ENCODE assay signal across 31 cellular contexts in genomic region chr11:64556044-64556720, GRCh38. TPM values are rescaled to one million over a fixed set of nuclear protein-coding genes. Genes with fewer than 3 reads are reported as not detected.
A peak's percentile ranks its signal among the peaks of the same experiment; 100 is the strongest.
DNase-seq lines count a peak whose midpoint lies in the region; ATAC-seq, FAIRE-seq and TF ChIP-seq lines count a peak whose summit lies in the region.
"Had no signal": no experiment of that assay in that cellular context is flagged by ENCODE, and none has a peak within 500 bp of the region (broad histone marks: within the 10 kb centered on the region; RNA-seq: fewer than 3 reads in every experiment).

No MANE protein-coding gene starts in this region.

- TF ChIP-seq CTCF in A549 (IDR thresholded peaks at IDR 0.05) (no peak), Loucy (conservative IDR thresholded peaks at IDR 0.05; ENCODE audit: low read length) (no peak), kidney (IDR thresholded peaks at IDR 0.05; ENCODE audit: borderline replicate concordance, extremely low read depth, insufficient read depth) (no peak), progenitor cell of endocrine pancreas (IDR thresholded peaks at IDR 0.05; ENCODE audit: unreplicated experiment) (no peak)

- H4K8ac ChIP-seq in mesendoderm (ENCODE audit: low read depth, low read length) = no peak overlapping the region

- no peaks in the 10 kb centered on the region for H3K79me1 ChIP-seq in mesendoderm (ENCODE audit: low read length)

- intact Hi-C loops in kidney (cut with DNase I) = no loop called here

- TF ChIP-seq RAD21 in A549 (conservative IDR thresholded peaks at IDR 0.05 in 1 of 2, IDR thresholded peaks at IDR 0.05 in 1 of 2) = no peak

- H3K9me3 ChIP-seq in A549 (no peaks in the 10 kb centered on the region), Loucy (ENCODE audit: insufficient read depth, low read depth, low read length) (no peaks in the 10 kb centered on the region), kidney (ENCODE audit: control insufficient read depth in 1 of 2, low read length in 2 of 2) (no peaks in the 10 kb centered on the region)
- H3K9me3 ChIP-seq: colonic mucosa, SJCRH30 had no signal

- H2BK5ac ChIP-seq in mesendoderm (ENCODE audit: low read length) = no peak overlapping the region

- POLR2A ChIA-PET in A549 (lab: Yijun Ruan, JAX) = no interaction called here

- H3K23ac ChIP-seq in mesendoderm (ENCODE audit: low read length) = no peak overlapping the region

- H3K9me2 ChIP-seq in Loucy (replicated peaks; ENCODE audit: low read depth, low read length) = no peaks in the 10 kb centered on the region

- ATAC-seq in A549 = no peak
- ATAC-seq in GM19324 (IDR thresholded peaks at IDR 0.05; ENCODE audit: low FRiP score, unreplicated experiment) = no peak
- no peak for ATAC-seq in GM21423 (IDR thresholded peaks at IDR 0.05; ENCODE audit: unreplicated experiment)
- ATAC-seq: activated T-helper 17 cell treated with anti-CD3 and anti-CD28 coated beads, Interleukin-2, amount 50 U/mL, for 72 hours had no signal

- no peak overlapping the region for H3K4ac ChIP-seq in mesendoderm (ENCODE audit: low read depth, low read length)

- peaks cover 15% of the 10 kb centered on the region for H3K4me1 Mint-ChIP-seq in progenitor cell of endocrine pancreas (ENCODE audit: low read depth)
- H3K4me1 Mint-ChIP-seq: activated T-helper 17 cell treated with anti-CD3 and anti-CD28 coated beads, Interleukin-2, amount 50 U/mL, for 72 hours; CD8-positive, alpha-beta memory T cell had no signal

- H3K4me1 ChIP-seq in A549 (peaks cover 27% of the 10 kb centered on the region), Loucy (ENCODE audit: insufficient read depth, low read length, poor library complexity, severe bottlenecking) (peaks cover 22% of the 10 kb centered on the region), kidney (ENCODE audit: control insufficient read depth in 1 of 2, insufficient read depth in 1 of 2, low read depth in 1 of 2, low read length in 2 of 2) (peaks cover 15 to 19% of the 10 kb centered on the region in 2 donors), mesendoderm (ENCODE audit: control insufficient read depth, low read depth, low read length) (peaks cover 4% of the 10 kb centered on the region)
- H3K4me1 ChIP-seq: colonic mucosa, SJCRH30 had no signal

- no peak overlapping the region for H3K18ac ChIP-seq in mesendoderm (ENCODE audit: low read length)

- no peak for DNase-seq in A549 (ENCODE audit: low read depth in 1 of 2, low spot score in 1 of 2)
- peak; percentile 68 for DNase-seq in kidney
- no peak for DNase-seq in progenitor cell of endocrine pancreas (ENCODE audit: low spot score, unreplicated experiment)
- no peak for DNase-seq in NCI-H1436 treated with DMSO at 0.1 percent for 48 hours (lab: John Stamatoyannopoulos, UW)
- no peak for DNase-seq in mesendoderm
- DNase-seq: activated CD4-positive, alpha-beta T cell treated with anti-CD3 and anti-CD28 coated beads for 48 hours; CD8-positive, alpha-beta memory T cell; effector CD8-positive, alpha-beta T cell; NCI-H1417 treated with DMSO at 0.1 percent for 48 hours; NCI-H446; NCI-H748 treated with DMSO at 0.1 percent for 48 hours; nucleus accumbens; SJCRH30; stimulated activated naive B cell treated with anti-CD40 and anti-IgM and Interleukin-4, amounts not matched to agents 10 μg/mL and 1 μg/mL and 100 μg/mL, for 72 hours; SW 1271; T-helper 9 cell had no signal

- H3K9me3 Mint-ChIP-seq in progenitor cell of endocrine pancreas (ENCODE audit: low read depth) = no peaks in the 10 kb centered on the region
- H3K9me3 Mint-ChIP-seq: activated T-helper 17 cell treated with anti-CD3 and anti-CD28 coated beads, Interleukin-2, amount 50 U/mL, for 72 hours; CD8-positive, alpha-beta memory T cell; stimulated activated naive B cell treated with anti-CD40 and anti-IgM and Interleukin-4, amounts not matched to agents 10 μg/mL and 1 μg/mL and 100 μg/mL, for 72 hours had no signal

- no peak overlapping the region for H2BK15ac ChIP-seq in mesendoderm (replicated peaks; ENCODE audit: low read depth)

- no peak for TF ChIP-seq POLR2A in A549 (IDR thresholded peaks at IDR 0.05; ENCODE audit: low read length)

- H3K36me3 ChIP-seq in Loucy (ENCODE audit: insufficient read depth, low read length) = no peaks in the 10 kb centered on the region
- no peaks in the 10 kb centered on the region for H3K36me3 ChIP-seq in kidney (ENCODE audit: control insufficient read depth in 1 of 2, insufficient read depth in 2 of 2, low read length in 2 of 2)
- no peaks in the 10 kb centered on the region for H3K36me3 ChIP-seq in mesendoderm (ENCODE audit: control insufficient read depth, insufficient read depth, low read length)
- H3K36me3 ChIP-seq: colonic mucosa, SJCRH30 had no signal

- H3K27me3 Mint-ChIP-seq in progenitor cell of endocrine pancreas = peaks cover 23% of the 10 kb centered on the region
- H3K27me3 Mint-ChIP-seq: activated naive CD8-positive, alpha-beta T cell had no signal

- no peak overlapping the region for H2AFZ ChIP-seq in Loucy (ENCODE audit: low read length)

- no peak overlapping the region for H3K4me3 Mint-ChIP-seq in progenitor cell of endocrine pancreas (ENCODE audit: low read depth)
- H3K4me3 Mint-ChIP-seq: activated naive CD8-positive, alpha-beta T cell; activated T-helper 17 cell treated with anti-CD3 and anti-CD28 coated beads, Interleukin-2, amount 50 U/mL, for 72 hours; CD8-positive, alpha-beta memory T cell; stimulated activated naive B cell treated with anti-CD40 and anti-IgM and Interleukin-4, amounts not matched to agents 10 μg/mL and 1 μg/mL and 100 μg/mL, for 72 hours had no signal

- H3K4me2 ChIP-seq in A549 (peak overlapping the region; percentile 82), Loucy (ENCODE audit: low read depth, low read length, poor library complexity, severe bottlenecking) (no peak overlapping the region), mesendoderm (ENCODE audit: low read length) (no peak overlapping the region)
- H3K4me2 ChIP-seq: KMS-11 had no signal

- H2BK120ac ChIP-seq in mesendoderm (ENCODE audit: low read depth, low read length) = no peak overlapping the region

- WGBS in A549 (ENCODE audit: missing lambda C conversion rate) = 93% methylated on average over 22 of the region's 26 CpGs
- WGBS in mesendoderm (ENCODE audit: extremely low coverage, insufficient coverage, low lambda C conversion rate) = no CpG with 5 or more reads among the region's 26 CpGs

- H3K4me3 ChIP-seq in A549 (no peak overlapping the region), Loucy (ENCODE audit: low read length, poor library complexity, severe bottlenecking) (no peak overlapping the region), kidney (ENCODE audit: low read length in 2 of 2) (peak overlapping the region; percentile 58 to 72), mesendoderm (ENCODE audit: low read length) (no peak overlapping the region)
- H3K4me3 ChIP-seq: colonic mucosa, SJCRH30 had no signal

- no peak for FAIRE-seq in A549 (lab: Jason Lieb, UNC)
- FAIRE-seq in kidney (lab: Jason Lieb, UNC) = no peak
- FAIRE-seq: GM19239, H54 had no signal

- H3F3A ChIP-seq in Loucy (ENCODE audit: low read depth) = no peaks in the 10 kb centered on the region

- CTCF ChIA-PET in A549 (lab: Yijun Ruan, JAX) = interaction anchor here (1.0 kb wide), 1 partner anchor 132 kb away, joined by 3 read pairs; no protein-coding TSS in a partner anchor

- H3K79me2 ChIP-seq in Loucy (ENCODE audit: insufficient read depth, low read length) (no peaks in the 10 kb centered on the region), mesendoderm (ENCODE audit: control insufficient read depth, insufficient read depth, low read length) (no peaks in the 10 kb centered on the region)

- no peak overlapping the region for H2AK5ac ChIP-seq in mesendoderm (ENCODE audit: low read length)

- no peak overlapping the region for H4K5ac ChIP-seq in mesendoderm (ENCODE audit: low read length)

- H3K27me3 ChIP-seq in Loucy (ENCODE audit: insufficient read depth, low read length, poor library complexity, severe bottlenecking) = no peaks in the 10 kb centered on the region
- no peaks in the 10 kb centered on the region for H3K27me3 ChIP-seq in mesendoderm (ENCODE audit: insufficient read depth, low read length, poor library complexity)
- H3K27me3 ChIP-seq: colonic mucosa, SJCRH30 had no signal

- H3K36me3 Mint-ChIP-seq in progenitor cell of endocrine pancreas (ENCODE audit: insufficient read depth) = no peaks in the 10 kb centered on the region
- H3K36me3 Mint-ChIP-seq: activated naive CD8-positive, alpha-beta T cell; CD8-positive, alpha-beta memory T cell; stimulated activated naive B cell treated with anti-CD40 and anti-IgM and Interleukin-4, amounts not matched to agents 10 μg/mL and 1 μg/mL and 100 μg/mL, for 72 hours had no signal

- H4K20me1 ChIP-seq in Loucy (ENCODE audit: insufficient read depth, low read length, poor library complexity, severe bottlenecking) = no peaks in the 10 kb centered on the region

- H3K27ac ChIP-seq in A549 (peak overlapping the region; percentile 78 to 85), kidney (ENCODE audit: low read depth in 2 of 2, low read length in 2 of 2) (peak overlapping the region; percentile 64 to 83), mesendoderm (ENCODE audit: low read depth, low read length) (no peak overlapping the region)
- H3K27ac ChIP-seq: colonic mucosa, KMS-11, SJCRH30 had no signal

- no peak overlapping the region for H3K56ac ChIP-seq in mesendoderm (ENCODE audit: low read length)

- H3K9ac ChIP-seq in Loucy (ENCODE audit: low read depth, low read length, poor library complexity, severe bottlenecking) (peak overlapping the region; percentile 40), kidney (ENCODE audit: low read length in 2 of 2) (peak overlapping the region in 1 of 2 donors; percentile 48), mesendoderm (ENCODE audit: low read length) (no peak overlapping the region)
- H3K9ac ChIP-seq: KMS-11 had no signal

- no peak for TF ChIP-seq EP300 in A549 (IDR thresholded peaks at IDR 0.05)

- H3K27ac Mint-ChIP-seq in progenitor cell of endocrine pancreas = peak overlapping the region; percentile 89
- H3K27ac Mint-ChIP-seq: activated naive CD8-positive, alpha-beta T cell; activated T-helper 17 cell treated with anti-CD3 and anti-CD28 coated beads, Interleukin-2, amount 50 U/mL, for 72 hours had no signal

RNA-seq across cellular contexts. Expression of gene SLC22A11, which starts 0.4 kb away (rescaled TPM):
- polyA plus RNA-seq in A549 (2011; rRNA removed) (0.19 and 0.23 TPM in 2 replicates), A549 (2017; fragmentation: RNase III; extraction: RNeasy Plus Mini Kit Qiagen cat#74134 plus additional on column Dnase treatment) (0.07 to 0.17 TPM (median 0.16 TPM) in 3 replicates), kidney (ENCODE audit: insufficient read depth, low read depth, low replicate concordance) (105 TPM)
- polyA plus RNA-seq in A549 (2012; cell fraction: cytosol; rRNA removed) = 0.05 and 0.09 TPM in 2 replicates
- polyA plus RNA-seq in A549 (2012; cell fraction: nucleus; rRNA removed) = 0.24 and 0.42 TPM in 2 replicates
- 0.19 and 0.25 TPM in 2 replicates for polyA minus RNA-seq in A549 (2011; rRNA and poly(A)+ RNA removed)
- total RNA-seq in kidney (9.4 TPM), progenitor cell of endocrine pancreas (not detected in 2 replicates)
- polyA plus RNA-seq in mesendoderm (2013, experiment 1 of 2) = 0.03 TPM
- 0.03 TPM for polyA plus RNA-seq in mesendoderm (2013, experiment 2 of 2)
- total RNA-seq: activated T-helper 17 cell treated with anti-CD3 and anti-CD28 coated beads, Interleukin-2, amount 50 U/mL, for 72 hours; CD8-positive, alpha-beta memory T cell; colonic mucosa; mesenteric fat pad; RPMI7951; SJCRH30; skeletal muscle tissue; urinary bladder had no signal
- polyA plus RNA-seq: aorta; CD8-positive, alpha-beta memory T cell had no signal

RNA-seq across cellular contexts. Expression of gene SLC22A12, which starts 34.8 kb away (rescaled TPM):
- polyA plus RNA-seq in A549 (2011; rRNA removed) (not detected in 2 replicates), A549 (2017; fragmentation: RNase III; extraction: RNeasy Plus Mini Kit Qiagen cat#74134 plus additional on column Dnase treatment) (not detected in 3 replicates), kidney (ENCODE audit: insufficient read depth, low read depth, low replicate concordance) (85.9 TPM)
- polyA plus RNA-seq in A549 (2012; cell fraction: cytosol; rRNA removed) = not detected in 2 replicates
- not detected in 2 replicates for polyA plus RNA-seq in A549 (2012; cell fraction: nucleus; rRNA removed)
- polyA minus RNA-seq in A549 (2011; rRNA and poly(A)+ RNA removed) = not detected in 2 replicates
- total RNA-seq in kidney (5.3 TPM), progenitor cell of endocrine pancreas (not detected in 2 replicates)
- polyA plus RNA-seq in mesendoderm (2013, experiment 1 of 2) = not detected
- not detected for polyA plus RNA-seq in mesendoderm (2013, experiment 2 of 2)
- total RNA-seq: activated T-helper 17 cell treated with anti-CD3 and anti-CD28 coated beads, Interleukin-2, amount 50 U/mL, for 72 hours; aorta; CD8-positive, alpha-beta memory T cell; colonic mucosa; left lobe of liver; RPMI7951; SJCRH30; skeletal muscle tissue; urinary bladder had no signal
- polyA plus RNA-seq: aorta; CD8-positive, alpha-beta memory T cell; urinary bladder had no signal

Comparison
In these comparisons a context has a peak if more than half of its experiments do, and no peak if none do; other contexts are left out.
1. H3K4me3 ChIP-seq: peak in kidney (2 of 2); none in A549 (single experiment), Loucy (single experiment) and mesendoderm (single experiment).